8 cellular contexts compared by ENCODE assay signal in genomic region chr3:143951351-143951971, GRCh38. TPM values are rescaled to one million over a fixed set of nuclear protein-coding genes. Genes with fewer than 3 reads are reported as not detected.
A peak's percentile ranks its signal among the peaks of the same experiment; 100 is the strongest.
DNase-seq lines count a peak whose midpoint lies in the region; ATAC-seq and TF ChIP-seq lines count a peak whose summit lies in the region.

No MANE protein-coding gene starts in this region.

- H3K27me3 Mint-ChIP-seq in natural killer cell (ENCODE audit: low read depth in 2 of 2): peaks cover 13 to 37% of the 10 kb centered on the region in 2 donors
- H3K27me3 Mint-ChIP-seq in natural killer cell treated with Interleukin-12 subunit alpha and Interleukin-12 subunit beta and Interleukin-15 and Interleukin-18, amount 100 ng/mL, for 72 hours: peaks cover 19 to 20% of the 10 kb centered on the region in 2 donors
- H3K27me3 Mint-ChIP-seq in activated CD8-positive, alpha-beta T cell treated with anti-CD3 and anti-CD28 coated beads, Interleukin-2, amount 10 ng/mL, durations not matched to agents 7 days and 5 days (ENCODE audit: low read depth): peaks cover 18% of the 10 kb centered on the region
- H3K27me3 Mint-ChIP-seq in glutamatergic neuron (ENCODE audit: unreplicated experiment): no peaks in the 10 kb centered on the region

- H3K36me3 Mint-ChIP-seq in natural killer cell (no peaks in the 10 kb centered on the region), glutamatergic neuron (ENCODE audit: unreplicated experiment) (no peaks in the 10 kb centered on the region)
- H3K36me3 Mint-ChIP-seq in natural killer cell treated with Interleukin-12 subunit alpha and Interleukin-12 subunit beta and Interleukin-15 and Interleukin-18, amount 100 ng/mL, for 72 hours: no peaks in the 10 kb centered on the region
- H3K36me3 Mint-ChIP-seq in activated CD8-positive, alpha-beta T cell treated with anti-CD3 and anti-CD28 coated beads, Interleukin-2, amount 10 ng/mL, durations not matched to agents 7 days and 5 days (ENCODE audit: low read depth): no peaks in the 10 kb centered on the region

- TF ChIP-seq CTCF in natural killer cell (IDR thresholded peaks at IDR 0.05): peak; percentile 73
- TF ChIP-seq CTCF in glutamatergic neuron (IDR thresholded peaks at IDR 0.05; ENCODE audit: partially characterized antibody, unreplicated experiment): peak; percentile 89

- DNase-seq in natural killer cell: no peak
- DNase-seq in natural killer cell treated with Interleukin-12 subunit alpha and Interleukin-12 subunit beta and Interleukin-15 and Interleukin-18, amount 100 ng/mL, for 72 hours (ENCODE audit: low spot score): no peak
- peak; percentile 48 for DNase-seq in LHCN-M2 (ENCODE audit: low read depth)
- DNase-seq in activated CD8-positive, alpha-beta T cell treated with anti-CD3 and anti-CD28 coated beads, Interleukin-2, amount 10 ng/mL, durations not matched to agents 7 days and 5 days: peak; percentile 44
- DNase-seq in glutamatergic neuron: peak; percentile 31
- DNase-seq in stimulated activated CD4-positive, alpha-beta T cell treated with anti-CD3 and anti-CD28 coated beads, TNF-alpha, amount 100 ng/mL, for 24 hours (ENCODE audit: low read depth in 3 of 3): peak in 2 of 3 experiments; percentile 9 to 26
- no peak for DNase-seq in ecto neural progenitor cell (ENCODE audit: low spot score)

- ATAC-seq in natural killer cell (peak in 2 of 3 donors; percentile 42 to 48), GM21619 (IDR thresholded peaks at IDR 0.05; ENCODE audit: unreplicated experiment) (peak; percentile 71)
- no peak for ATAC-seq in natural killer cell treated with Interleukin-12 subunit alpha and Interleukin-12 subunit beta and Interleukin-15 and Interleukin-18, amount 100 ng/mL, for 72 hours
- ATAC-seq in activated CD8-positive, alpha-beta T cell treated with anti-CD3 and anti-CD28 coated beads, Interleukin-2, amount 10 ng/mL, durations not matched to agents 7 days and 5 days: no peak

- H3K9me3 Mint-ChIP-seq in natural killer cell: no peaks in the 10 kb centered on the region
- H3K9me3 Mint-ChIP-seq in natural killer cell treated with Interleukin-12 subunit alpha and Interleukin-12 subunit beta and Interleukin-15 and Interleukin-18, amount 100 ng/mL, for 72 hours: no peaks in the 10 kb centered on the region
- no peaks in the 10 kb centered on the region for H3K9me3 Mint-ChIP-seq in activated CD8-positive, alpha-beta T cell treated with anti-CD3 and anti-CD28 coated beads, Interleukin-2, amount 10 ng/mL, durations not matched to agents 7 days and 5 days (ENCODE audit: insufficient read depth)
- no peaks in the 10 kb centered on the region for H3K9me3 Mint-ChIP-seq in glutamatergic neuron (ENCODE audit: unreplicated experiment)

- CTCF ChIA-PET in activated CD8-positive, alpha-beta T cell treated with anti-CD3 and anti-CD28 coated beads, Interleukin-2, amount 10 ng/mL, durations not matched to agents 7 days and 5 days (lab: Charles Lee): interaction anchor here (1.0 to 1.3 kb wide), 2 partner anchors 20 to 173 kb away, joined by 3 to 4 read pairs; partner anchors contain the start of gene DIPK2A

- H3K27ac Mint-ChIP-seq in natural killer cell (no peak overlapping the region), glutamatergic neuron (ENCODE audit: unreplicated experiment) (no peak overlapping the region)
- no peak overlapping the region for H3K27ac Mint-ChIP-seq in natural killer cell treated with Interleukin-12 subunit alpha and Interleukin-12 subunit beta and Interleukin-15 and Interleukin-18, amount 100 ng/mL, for 72 hours
- H3K27ac Mint-ChIP-seq in activated CD8-positive, alpha-beta T cell treated with anti-CD3 and anti-CD28 coated beads, Interleukin-2, amount 10 ng/mL, durations not matched to agents 7 days and 5 days: no peak overlapping the region

- POLR2A ChIA-PET in activated CD8-positive, alpha-beta T cell treated with anti-CD3 and anti-CD28 coated beads, Interleukin-2, amount 10 ng/mL, durations not matched to agents 7 days and 5 days (lab: Charles Lee): no interaction called here

- H3K4me3 Mint-ChIP-seq in natural killer cell: no peak overlapping the region
- no peak overlapping the region for H3K4me3 Mint-ChIP-seq in natural killer cell treated with Interleukin-12 subunit alpha and Interleukin-12 subunit beta and Interleukin-15 and Interleukin-18, amount 100 ng/mL, for 72 hours
- no peak overlapping the region for H3K4me3 Mint-ChIP-seq in activated CD8-positive, alpha-beta T cell treated with anti-CD3 and anti-CD28 coated beads, Interleukin-2, amount 10 ng/mL, durations not matched to agents 7 days and 5 days
- no peak overlapping the region for H3K4me3 Mint-ChIP-seq in glutamatergic neuron (ENCODE audit: unreplicated experiment)

- H3K4me1 Mint-ChIP-seq in natural killer cell (peaks cover 10 to 12% of the 10 kb centered on the region in 2 donors), glutamatergic neuron (ENCODE audit: low read depth, unreplicated experiment) (no peaks in the 10 kb centered on the region)
- peaks cover 7 to 10% of the 10 kb centered on the region in 2 donors for H3K4me1 Mint-ChIP-seq in natural killer cell treated with Interleukin-12 subunit alpha and Interleukin-12 subunit beta and Interleukin-15 and Interleukin-18, amount 100 ng/mL, for 72 hours (ENCODE audit: low read depth in 2 of 2)
- H3K4me1 Mint-ChIP-seq in activated CD8-positive, alpha-beta T cell treated with anti-CD3 and anti-CD28 coated beads, Interleukin-2, amount 10 ng/mL, durations not matched to agents 7 days and 5 days (ENCODE audit: low read depth): peaks cover 8% of the 10 kb centered on the region

- intact Hi-C loops in natural killer cell (cut with micrococcal nuclease): loop anchor here (1.0 kb wide), 1 partner anchor 176 kb away; no protein-coding TSS in a partner anchor

RNA-seq across cellular contexts. Expression of gene DIPK2A, which starts 20.2 kb away (rescaled TPM):
- 10 to 100 TPM; 18.7 to 39.6 (median 28.2) TPM for total RNA-seq in natural killer cell
- 10 to 100 TPM; 23.0 to 30.9 TPM for total RNA-seq in natural killer cell treated with Interleukin-12 subunit alpha and Interleukin-12 subunit beta and Interleukin-15 and Interleukin-18, amount 100 ng/mL, for 72 hours
- total RNA-seq in LHCN-M2 (2014; rRNA removed): 38.5 and 40.0 TPM in 2 replicates
- 9.5 TPM for polyA plus RNA-seq in LHCN-M2 (2012)
- total RNA-seq in activated CD8-positive, alpha-beta T cell treated with anti-CD3 and anti-CD28 coated beads, Interleukin-2, amount 10 ng/mL, durations not matched to agents 7 days and 5 days: 10 to 100 TPM; 23.4 to 23.8 TPM
- 18.3 TPM for total RNA-seq in glutamatergic neuron (ENCODE audit: unreplicated experiment)

Comparison
In these comparisons a context has a peak if more than half of its experiments do, and no peak if none do; other contexts are left out.
1. ATAC-seq: peak in natural killer cell (2 of 3) and GM21619 (single experiment); none in natural killer cell treated with Interleukin-12 subunit alpha and Interleukin-12 subunit beta and Interleukin-15 and Interleukin-18, amount 100 ng/mL, for 72 hours (0 of 2) and activated CD8-positive, alpha-beta T cell treated with anti-CD3 and anti-CD28 coated beads, Interleukin-2, amount 10 ng/mL, durations not matched to agents 7 days and 5 days (single experiment).
2. DNase-seq: peak in LHCN-M2 (single experiment), activated CD8-positive, alpha-beta T cell treated with anti-CD3 and anti-CD28 coated beads, Interleukin-2, amount 10 ng/mL, durations not matched to agents 7 days and 5 days (single experiment), glutamatergic neuron (single experiment) and stimulated activated CD4-positive, alpha-beta T cell treated with anti-CD3 and anti-CD28 coated beads, TNF-alpha, amount 100 ng/mL, for 24 hours (2 of 3); none in natural killer cell (single experiment), natural killer cell treated with Interleukin-12 subunit alpha and Interleukin-12 subunit beta and Interleukin-15 and Interleukin-18, amount 100 ng/mL, for 72 hours (single experiment) and ecto neural progenitor cell (single experiment).